10 cellular contexts compared by ENCODE assay signal in genomic region chr10:55410415-55410885, GRCh38.
DNase-seq lines count a peak whose midpoint lies in the region; FAIRE-seq and TF ChIP-seq lines count a peak whose summit lies in the region.
"Had no signal": no experiment of that assay in that cellular context is flagged by ENCODE, and none has a peak within 500 bp of the region (broad histone marks: within the 10 kb centered on the region; RNA-seq: fewer than 3 reads in every experiment).

No MANE protein-coding gene starts in this region.

- CTCF ChIA-PET in MCF 10A (lab: Yijun Ruan, JAX), result interaction anchor here (0.6 kb wide), 2 partner anchors 353 to 562 kb away, joined by 3 read pairs; no protein-coding TSS in a partner anchor
- CTCF ChIA-PET in mammary epithelial cell (lab: Charles Lee; ENCODE audit: low non-redundant PET), result no interaction called here
- CTCF ChIA-PET in GM10248 (lab: Yijun Ruan, JAX), result interaction anchor here (1.3 kb wide), 1 partner anchor 25 kb away, joined by 3 read pairs; no protein-coding TSS in a partner anchor

- H3K27ac ChIP-seq in mammary epithelial cell (ENCODE audit: insufficient read depth, low read depth, low read length), result no peak overlapping the region

- H3K9me3 ChIP-seq in mammary epithelial cell (replicated peaks; ENCODE audit: insufficient read depth, low read length), result no peaks in the 10 kb centered on the region

- H3K4me3 Mint-ChIP-seq in MCF 10A (ENCODE audit: unreplicated experiment) (no peak overlapping the region), brain (peak overlapping the region; percentile 6 to 59 (median 43)), CD14-positive monocyte (no peak overlapping the region)

- BruUV-seq in MCF 10A (replicated peaks; lab: Mats Ljungman, UMichigan) (no TSS peak), mammary epithelial cell (replicated peaks; lab: Mats Ljungman, UMichigan) (no TSS peak)

- H3K27ac Mint-ChIP-seq in MCF 10A (ENCODE audit: low read depth, unreplicated experiment) (no peak overlapping the region), brain (peak overlapping the region; percentile 2 to 95 (median 51)), CD14-positive monocyte (no peak overlapping the region)

- dilution Hi-C loops in mammary epithelial cell (cut with HindIII; ENCODE audit: low sequenced_read_pairs), result no loop called here

- H3K79me2 ChIP-seq in mammary epithelial cell (ENCODE audit: insufficient read depth, low read length), result no peaks in the 10 kb centered on the region

- in situ Hi-C loops in mammary epithelial cell (cut with MboI; ENCODE audit: low sequenced_read_pairs in 2 of 2), result no loop called here

- intact Hi-C loops in MCF 10A (cut with micrococcal nuclease), result no loop called here
- intact Hi-C loops in mammary epithelial cell (cut with micrococcal nuclease), result no loop called here
- intact Hi-C loops in CD14-positive monocyte (cut with micrococcal nuclease), result no loop called here

- DNase-seq in MCF 10A (ENCODE audit: unreplicated experiment) (peak; percentile 9), mammary epithelial cell (no peak), kidney tubule cell (ENCODE audit: low spot score) (peak; percentile 2), GM10248 (ENCODE audit: extremely low spot score) (no peak), CD14-positive monocyte (ENCODE audit: low spot score) (no peak), GM12891 (ENCODE audit: insufficient read length, low spot score) (no peak)
- DNase-seq in activated effector memory CD4-positive, alpha-beta T cell treated with anti-CD3 and anti-CD28 coated beads, Interleukin-2, amount 50 U/mL, for 16 hours, result no peak

- POLR2A ChIA-PET in MCF 10A (lab: Yijun Ruan, JAX), result interaction anchor here (0.6 kb wide), 1 partner anchor 781 kb away, joined by 3 read pairs; no protein-coding TSS in a partner anchor
- POLR2A ChIA-PET in GM10248 (lab: Yijun Ruan, JAX), result no interaction called here

- no peaks in the 10 kb centered on the region for H3K4me1 ChIP-seq in mammary epithelial cell (ENCODE audit: insufficient read depth, low read length)

- no peaks in the 10 kb centered on the region for H3K4me1 Mint-ChIP-seq in MCF 10A (ENCODE audit: insufficient read depth, unreplicated experiment)
- peaks cover 32% of the 10 kb centered on the region for H3K4me1 Mint-ChIP-seq in brain
- no peaks in the 10 kb centered on the region for H3K4me1 Mint-ChIP-seq in CD14-positive monocyte

- TF ChIP-seq CTCF in MCF 10A (IDR thresholded peaks at IDR 0.05; ENCODE audit: unreplicated experiment) (no peak), mammary epithelial cell (conservative IDR thresholded peaks at IDR 0.05 in 1 of 2, IDR thresholded peaks at IDR 0.05 in 1 of 2; ENCODE audit: extremely low read depth in 1 of 2, insufficient read depth in 1 of 2, low read depth in 1 of 2, low read length in 2 of 2) (peak in 1 of 2 donors; percentile 27), brain (conservative IDR thresholded peaks at IDR 0.05) (peak; percentile 30 to 37), GM10248 (IDR thresholded peaks at IDR 0.05; ENCODE audit: control extremely low read depth, extremely low read depth, low read depth, missing control alignments) (no peak), CD14-positive monocyte (IDR thresholded peaks at IDR 0.05) (no peak)

- H3K27me3 Mint-ChIP-seq in MCF 10A (ENCODE audit: insufficient read depth, unreplicated experiment) (peaks cover 52% of the 10 kb centered on the region), brain (no peaks in the 10 kb centered on the region), CD14-positive monocyte (ENCODE audit: low read depth in 3 of 3) (no peaks in the 10 kb centered on the region)

- no peak for FAIRE-seq in GM12891 (lab: Jason Lieb, UNC)
- FAIRE-seq: GM19239, islet of Langerhans had no signal

- no peaks in the 10 kb centered on the region for H3K36me3 ChIP-seq in mammary epithelial cell (ENCODE audit: insufficient read depth, low read length)

- TF ChIP-seq POLR2A in GM12891 (IDR thresholded peaks at IDR 0.05; ENCODE audit: low read depth, low read length), result no peak

- H3K4me2 ChIP-seq in mammary epithelial cell (ENCODE audit: insufficient read depth, low read depth, low read length), result no peak overlapping the region

- WGBS in mammary epithelial cell (ENCODE audit: low coverage, missing lambda C conversion rate), result 30% methylated on average over 7 of the region's 7 CpGs

- H2AFZ ChIP-seq in mammary epithelial cell (ENCODE audit: low read depth, low read length), result no peak overlapping the region

- no peak overlapping the region for H3K4me3 ChIP-seq in mammary epithelial cell (replicated peaks in 1 of 3; ENCODE audit: insufficient read depth in 1 of 3, low read depth in 2 of 3, low read length in 3 of 3)

- no peaks in the 10 kb centered on the region for H3K36me3 Mint-ChIP-seq in MCF 10A (ENCODE audit: insufficient read depth, unreplicated experiment)
- no peaks in the 10 kb centered on the region for H3K36me3 Mint-ChIP-seq in brain
- no peaks in the 10 kb centered on the region for H3K36me3 Mint-ChIP-seq in CD14-positive monocyte

- H4K20me1 ChIP-seq in mammary epithelial cell (ENCODE audit: insufficient read depth, low read length), result no peaks in the 10 kb centered on the region

- H3K9me3 Mint-ChIP-seq in MCF 10A (ENCODE audit: unreplicated experiment) (no peaks in the 10 kb centered on the region), brain (no peaks in the 10 kb centered on the region), CD14-positive monocyte (no peaks in the 10 kb centered on the region)

- H3K9ac ChIP-seq in mammary epithelial cell (ENCODE audit: insufficient read depth, low read length), result no peak overlapping the region

- H3K27me3 ChIP-seq in mammary epithelial cell (ENCODE audit: insufficient read depth, low read length), result no peaks in the 10 kb centered on the region

TF ChIP-seq in GM12891, 5 proteins besides CTCF, POLR2A, EP300 and RAD21:
- TF ChIP-seq PAX5 (IDR thresholded peaks at IDR 0.05; ENCODE audit: insufficient read depth, low read length, severe bottlenecking) (no peak), SPI1 (IDR thresholded peaks at IDR 0.05; ENCODE audit: low read depth, low read length) (no peak), TAF1 (IDR thresholded peaks at IDR 0.05; ENCODE audit: low read depth, low read length) (no peak), POU2F2 (IDR thresholded peaks at IDR 0.05; ENCODE audit: low read depth, low read length) (no peak), POLR2AphosphoS5 (IDR thresholded peaks at IDR 0.05; ENCODE audit: low read depth, low read length) (no peak)
TF ChIP-seq in GM12891: peak in this region for 0.

Comparison
In these comparisons a context has a peak if more than half of its experiments do, and no peak if none do; other contexts are left out.
1. DNase-seq: peak in MCF 10A (single experiment) and kidney tubule cell (single experiment); none in mammary epithelial cell (single experiment), activated effector memory CD4-positive, alpha-beta T cell treated with anti-CD3 and anti-CD28 coated beads, Interleukin-2, amount 50 U/mL, for 16 hours (single experiment), GM10248 (single experiment), CD14-positive monocyte (single experiment) and GM12891 (single experiment).
2. H3K27ac Mint-ChIP-seq: peak in brain (5 of 5); none in MCF 10A (single experiment) and CD14-positive monocyte (0 of 7).
3. H3K4me3 Mint-ChIP-seq: peak in brain (5 of 5); none in MCF 10A (single experiment) and CD14-positive monocyte (0 of 2).
4. CTCF ChIP-seq: peak in brain (2 of 2); none in MCF 10A (single experiment), GM10248 (single experiment) and CD14-positive monocyte (single experiment).